8 cellular contexts compared by ENCODE assay signal in the genomic region with DNA sequence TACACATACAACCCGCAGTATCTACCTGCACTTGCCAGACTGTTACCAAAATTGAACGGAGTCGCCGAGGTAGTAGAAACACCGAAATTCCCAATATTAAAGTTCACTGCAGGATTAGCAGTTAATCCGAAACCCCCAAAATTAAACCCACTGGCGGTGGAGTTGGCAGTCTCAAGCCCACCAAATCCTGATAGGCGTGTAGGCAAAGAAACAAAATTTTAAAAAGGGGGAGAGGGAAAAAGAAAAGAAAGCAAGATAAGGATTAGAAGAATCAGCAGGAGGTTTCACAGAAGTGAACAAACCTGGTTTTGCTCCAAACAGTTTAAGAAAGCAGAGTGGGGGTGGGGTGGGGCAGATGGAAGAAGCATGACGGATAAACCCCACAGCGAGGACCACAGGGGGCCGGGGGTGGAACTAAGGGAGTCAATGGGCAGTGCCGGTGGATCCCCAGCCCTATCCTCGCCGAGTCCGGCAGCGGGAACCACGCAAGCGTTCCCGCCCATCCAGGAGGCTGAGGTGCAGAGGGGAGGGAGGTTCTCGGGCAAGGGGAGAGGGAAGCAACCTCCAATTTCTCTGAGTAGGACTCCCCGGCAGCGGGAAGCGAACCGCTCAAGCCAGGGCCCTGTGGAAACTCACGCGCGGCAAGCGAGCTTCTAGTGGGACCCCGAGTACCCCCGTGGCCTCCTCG. TPM values are rescaled to one million over a fixed set of nuclear protein-coding genes. Genes with fewer than 3 reads are reported as not detected.
DNase-seq lines count a peak whose midpoint lies in the region; ATAC-seq and TF ChIP-seq lines count a peak whose summit lies in the region.

No MANE protein-coding gene starts in this region.

- CTCF ChIA-PET in Calu3 (lab: Charles Lee): no interaction called here

- H3K36me3 Mint-ChIP-seq in Calu3 (ENCODE audit: insufficient read depth, unreplicated experiment) (peaks cover 24% of the 10 kb centered on the region), neural crest cell (ENCODE audit: low read depth) (peaks cover 4% of the 10 kb centered on the region)
- peaks cover 30% of the 10 kb centered on the region for H3K36me3 Mint-ChIP-seq in activated T-helper 17 cell treated with anti-CD3 and anti-CD28 coated beads, Interleukin-2, amount 50 U/mL, for 72 hours (ENCODE audit: low read depth)

- H3K4me3 ChIP-seq in tibial nerve: peak overlapping the region; percentile 88 to 99 (median 94)

- intact Hi-C loops in Calu3 (cut with micrococcal nuclease; ENCODE audit: unreplicated experiment): no loop called here

- H3K4me1 Mint-ChIP-seq in Calu3 (ENCODE audit: low read depth, unreplicated experiment) (peaks cover 12% of the 10 kb centered on the region), neural crest cell (peaks cover 31% of the 10 kb centered on the region)
- H3K4me1 Mint-ChIP-seq in activated T-helper 17 cell treated with anti-CD3 and anti-CD28 coated beads, Interleukin-2, amount 50 U/mL, for 72 hours: peaks cover 14% of the 10 kb centered on the region

- no peaks in the 10 kb centered on the region for H3K27me3 Mint-ChIP-seq in Calu3 (ENCODE audit: unreplicated experiment)
- no peaks in the 10 kb centered on the region for H3K27me3 Mint-ChIP-seq in activated T-helper 17 cell treated with anti-CD3 and anti-CD28 coated beads, Interleukin-2, amount 50 U/mL, for 72 hours
- no peaks in the 10 kb centered on the region for H3K27me3 Mint-ChIP-seq in neural crest cell (ENCODE audit: low read depth)

- DNase-seq in Calu3: peak; percentile 61
- peak in 73 of 76 experiments; percentile 2 to 88 (median 59) for DNase-seq in HUDEP-2 (lab: John Stamatoyannopoulos, UW; ENCODE audit: unreplicated experiment in 76 of 76)
- peak; percentile 17 for DNase-seq in OCI-M2 (lab: John Stamatoyannopoulos, UW; ENCODE audit: unreplicated experiment)
- DNase-seq in fibroblast of the conjunctiva (ENCODE audit: low read depth): peak; percentile 72
- DNase-seq in neural crest cell (ENCODE audit: low read depth, low spot score): peak; percentile 55
- peak in 1 of 2 donors; percentile 14 for DNase-seq in tibial nerve (ENCODE audit: low spot score in 2 of 2)

- H3K4me3 Mint-ChIP-seq in Calu3 (ENCODE audit: low read depth, unreplicated experiment): peak overlapping the region; percentile 100
- H3K4me3 Mint-ChIP-seq in activated T-helper 17 cell treated with anti-CD3 and anti-CD28 coated beads, Interleukin-2, amount 50 U/mL, for 72 hours: peak overlapping the region; percentile 100
- peak overlapping the region; percentile 97 for H3K4me3 Mint-ChIP-seq in neural crest cell

- peak overlapping the region; percentile 97 for H3K27ac Mint-ChIP-seq in Calu3 (ENCODE audit: unreplicated experiment)
- peak overlapping the region; percentile 99 for H3K27ac Mint-ChIP-seq in activated T-helper 17 cell treated with anti-CD3 and anti-CD28 coated beads, Interleukin-2, amount 50 U/mL, for 72 hours
- H3K27ac Mint-ChIP-seq in neural crest cell (ENCODE audit: unreplicated experiment): peak overlapping the region; percentile 96

- peaks cover 0 to 16% (median 0%) of the 10 kb centered on the region in 3 donors for H3K36me3 ChIP-seq in tibial nerve

- BruUV-seq in Calu3 (replicated peaks; lab: Mats Ljungman, UMichigan): no TSS peak

- H3K9me3 Mint-ChIP-seq in Calu3 (ENCODE audit: low read depth, unreplicated experiment) (no peaks in the 10 kb centered on the region), neural crest cell (no peaks in the 10 kb centered on the region)
- no peaks in the 10 kb centered on the region for H3K9me3 Mint-ChIP-seq in activated T-helper 17 cell treated with anti-CD3 and anti-CD28 coated beads, Interleukin-2, amount 50 U/mL, for 72 hours

- H3K4me1 ChIP-seq in tibial nerve: peaks cover 0 to 44% (median 15%) of the 10 kb centered on the region in 4 donors

- WGBS in tibial nerve, 2 donors: 2% methylated on average over 28 to 29 of the region's 31 CpGs

- H3K9me3 ChIP-seq in tibial nerve: no peaks in the 10 kb centered on the region

- TF ChIP-seq EP300 in tibial nerve (IDR thresholded peaks at IDR 0.05): no peak

- H3K27me3 ChIP-seq in tibial nerve: no peaks in the 10 kb centered on the region

- no peak for TF ChIP-seq POLR2A in tibial nerve (IDR thresholded peaks at IDR 0.05)

- TF ChIP-seq CTCF in Calu3 (IDR thresholded peaks at IDR 0.05; ENCODE audit: unreplicated experiment): no peak
- TF ChIP-seq CTCF in neural crest cell (conservative IDR thresholded peaks at IDR 0.05): no peak
- no peak for TF ChIP-seq CTCF in tibial nerve (IDR thresholded peaks at IDR 0.05)

- peak; percentile 37 for ATAC-seq in GM21423 (IDR thresholded peaks at IDR 0.05; ENCODE audit: unreplicated experiment)
- peak; percentile 72 for ATAC-seq in activated T-helper 17 cell treated with anti-CD3 and anti-CD28 coated beads, Interleukin-2, amount 50 U/mL, for 72 hours (replicated peaks)

- H3K27ac ChIP-seq in tibial nerve: peak overlapping the region; percentile 79 to 96 (median 92)

RNA-seq across cellular contexts. Expression of a gene that starts 0.6 kb away (rescaled TPM):
- 33.9 and 40.8 TPM in 2 replicates for total RNA-seq in Calu3 (2022)
- total RNA-seq in activated T-helper 17 cell treated with anti-CD3 and anti-CD28 coated beads, Interleukin-2, amount 50 U/mL, for 72 hours: 10 to 100 TPM; 58.1 to 73.7 TPM
- total RNA-seq in neural crest cell: 67.0 and 73.3 TPM in 2 replicates
- 10 to 100 TPM; 27.5 to 39.6 (median 31.8) TPM for total RNA-seq in tibial nerve
